Comparison of ENCODE assay signal across 8 cellular contexts in genomic region chr14:56491299-56492285, GRCh38.
A peak's percentile ranks its signal among the peaks of the same experiment; 100 is the strongest.
DNase-seq lines count a peak whose midpoint lies in the region; ATAC-seq and TF ChIP-seq lines count a peak whose summit lies in the region.

No MANE protein-coding gene starts in this region.

- peak overlapping the region; percentile 66 for H3K4me2 ChIP-seq in mesenchymal stem cell (ENCODE audit: low read length, poor library complexity, severe bottlenecking)

- H3K27ac ChIP-seq in dorsolateral prefrontal cortex = no peak overlapping the region
- no peak overlapping the region for H3K27ac ChIP-seq in mesenchymal stem cell (ENCODE audit: low read length, poor library complexity, severe bottlenecking)
- no peak overlapping the region for H3K27ac ChIP-seq in upper lobe of right lung

- H3K27me3 ChIP-seq in dorsolateral prefrontal cortex (no peaks in the 10 kb centered on the region), mesenchymal stem cell (ENCODE audit: control insufficient read depth in 1 of 2, insufficient read depth in 1 of 2, low read length in 2 of 2) (peaks cover 6 to 9% of the 10 kb centered on the region in 2 experiments), upper lobe of right lung (no peaks in the 10 kb centered on the region)

- H4K8ac ChIP-seq in mesenchymal stem cell (ENCODE audit: low read length) = no peak overlapping the region

- H2BK15ac ChIP-seq in mesenchymal stem cell (ENCODE audit: low read depth, poor library complexity, severe bottlenecking) = no peak overlapping the region

- H3K4me3 ChIP-seq in HFF-Myc (replicated peaks; ENCODE audit: low read depth, low read length) (no peak overlapping the region), dorsolateral prefrontal cortex (peak overlapping the region in 9 of 59 donors; percentile 2 to 34 (median 19)), mesenchymal stem cell (ENCODE audit: insufficient read depth in 1 of 2, low read depth in 1 of 2, low read length in 2 of 2) (peak overlapping the region in 1 of 2 experiments; percentile 64), upper lobe of right lung (no peak overlapping the region)

- TF ChIP-seq CTCF in HFF-Myc (IDR thresholded peaks at IDR 0.05; ENCODE audit: low read depth, low read length, missing control alignments) = peak; percentile 75
- TF ChIP-seq CTCF in dorsolateral prefrontal cortex (IDR thresholded peaks at IDR 0.05 in 54 of 56, conservative IDR thresholded peaks at IDR 0.05 in 2 of 56; ENCODE audit: low read depth in 1 of 56, partially characterized antibody in 56 of 56) = peak; percentile 33 to 83 (median 75)
- peak; percentile 73 for TF ChIP-seq CTCF in upper lobe of right lung (IDR thresholded peaks at IDR 0.05)

- no peaks in the 10 kb centered on the region for H3K79me1 ChIP-seq in mesenchymal stem cell (replicated peaks; ENCODE audit: low read length, poor library complexity, severe bottlenecking)

- no peak overlapping the region for H2AK5ac ChIP-seq in mesenchymal stem cell (ENCODE audit: low read length, severe bottlenecking)

- no peak overlapping the region for H3K4ac ChIP-seq in mesenchymal stem cell (ENCODE audit: low read depth in 1 of 2, low read length in 2 of 2)

- no peak overlapping the region for H2AFZ ChIP-seq in mesenchymal stem cell (ENCODE audit: low read depth, low read length)

- no peak overlapping the region for H2BK12ac ChIP-seq in mesenchymal stem cell (ENCODE audit: low read length in 2 of 2)

- H3K18ac ChIP-seq in mesenchymal stem cell (ENCODE audit: low read depth in 1 of 2, low read length in 2 of 2) = no peak overlapping the region

- H2BK120ac ChIP-seq in mesenchymal stem cell (ENCODE audit: low read depth, low read length) = no peak overlapping the region

- H3K4me1 ChIP-seq in mesenchymal stem cell (ENCODE audit: control insufficient read depth, insufficient read depth, low read depth, low read length) = peaks cover 2% of the 10 kb centered on the region
- no peaks in the 10 kb centered on the region for H3K4me1 ChIP-seq in upper lobe of right lung

- H2BK5ac ChIP-seq in mesenchymal stem cell (ENCODE audit: low read depth, low read length, poor library complexity, severe bottlenecking) = no peak overlapping the region

- no peaks in the 10 kb centered on the region for H3K36me3 ChIP-seq in mesenchymal stem cell (ENCODE audit: control insufficient read depth in 1 of 2, insufficient read depth in 2 of 2, low read depth in 1 of 2, low read length in 2 of 2)
- no peaks in the 10 kb centered on the region for H3K36me3 ChIP-seq in upper lobe of right lung

- H4K91ac ChIP-seq in mesenchymal stem cell (ENCODE audit: low read length) = no peak overlapping the region

- DNase-seq in NCI-H446 (lab: John Stamatoyannopoulos, UW) = peak; percentile 14 to 45
- no peak for DNase-seq in NCI-H446 treated with DMSO at 0.1 percent for 48 hours (lab: John Stamatoyannopoulos, UW)
- peak; percentile 24 for DNase-seq in HFF-Myc (ENCODE audit: extremely low read depth, low read depth)
- peak; percentile 45 for DNase-seq in NCI-H1417 treated with DMSO at 0.1 percent for 48 hours (lab: John Stamatoyannopoulos, UW)
- DNase-seq in T follicular helper cell (ENCODE audit: low read depth) = peak; percentile 2
- peak in 4 of 10 donors; percentile 11 to 54 (median 38) for DNase-seq in dorsolateral prefrontal cortex
- DNase-seq in mesenchymal stem cell = peak; percentile 75
- DNase-seq in upper lobe of right lung = no peak

- WGBS in mesenchymal stem cell = 31% methylated on average over 10 of the region's 10 CpGs

- no peaks in the 10 kb centered on the region for H3K9me3 ChIP-seq in mesenchymal stem cell (ENCODE audit: control insufficient read depth, low read length)
- H3K9me3 ChIP-seq in upper lobe of right lung = no peaks in the 10 kb centered on the region

- intact Hi-C loops in dorsolateral prefrontal cortex (cut with DNase I) (loop anchor here (5.0 kb wide), 2 partner anchors 696 to 826 kb away; no protein-coding TSS in a partner anchor), upper lobe of right lung (cut with DNase I) (no loop called here)

- H3K23ac ChIP-seq in mesenchymal stem cell (ENCODE audit: low read length in 2 of 2) = no peak overlapping the region

- ATAC-seq in upper lobe of right lung = peak; percentile 78

- no peak overlapping the region for H3K14ac ChIP-seq in mesenchymal stem cell (ENCODE audit: low read length in 2 of 2)

- H3K9ac ChIP-seq in mesenchymal stem cell (ENCODE audit: low read length) = peak overlapping the region; percentile 67

Comparison
In these comparisons a context has a peak if more than half of its experiments do, and no peak if none do; other contexts are left out.
1. DNase-seq: peak in NCI-H446 (2 of 2), HFF-Myc (single experiment), NCI-H1417 treated with DMSO at 0.1 percent for 48 hours (single experiment), T follicular helper cell (single experiment) and mesenchymal stem cell (single experiment); none in NCI-H446 treated with DMSO at 0.1 percent for 48 hours (single experiment) and upper lobe of right lung (single experiment).
2. Peak in every context shown above with its lines, with median percentiles within 50 percentile points of each other: CTCF ChIP-seq.